In the genomic region with DNA sequence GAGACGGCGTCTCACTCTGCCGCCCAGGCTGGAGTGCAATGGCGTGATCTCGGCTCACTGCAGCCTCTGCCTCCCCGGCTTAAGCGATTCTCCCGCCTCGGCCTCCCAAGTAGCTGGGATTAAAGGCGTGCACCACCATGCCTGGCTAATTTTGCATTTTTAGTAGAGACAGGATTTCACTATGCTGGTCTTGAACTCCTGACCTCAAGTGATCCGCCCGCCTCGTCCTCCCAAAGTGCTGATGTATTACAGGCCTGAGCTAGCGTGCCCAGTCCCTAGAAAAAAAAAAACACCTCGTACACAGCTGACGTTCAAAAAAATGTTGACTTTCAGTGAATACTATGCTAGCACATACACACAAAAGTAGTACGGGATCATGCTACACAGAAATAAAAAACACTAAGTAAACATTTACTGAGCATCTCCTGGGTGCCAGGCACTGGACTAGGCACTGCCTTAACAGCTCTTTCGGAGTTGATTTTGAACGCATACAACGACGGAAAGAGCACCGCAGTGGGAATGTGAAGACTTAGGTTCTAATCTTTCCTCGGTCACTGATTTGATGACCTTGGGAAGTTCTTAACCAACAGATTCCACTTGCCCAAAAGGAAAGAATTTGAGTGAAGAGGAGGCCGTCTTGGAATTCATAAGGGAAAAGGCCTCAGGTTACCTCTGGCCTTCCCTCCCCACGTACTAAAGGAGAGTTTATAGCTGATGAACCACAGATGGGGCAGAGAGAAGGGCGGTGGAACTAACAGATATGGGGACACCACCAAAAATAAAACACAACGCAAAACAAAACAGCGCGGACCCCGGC, we compare ENCODE assay signal across 8 cellular contexts. TPM values are rescaled to one million over a fixed set of nuclear protein-coding genes. Genes with fewer than 3 reads are reported as not detected.
A peak's percentile ranks its signal among the peaks of the same experiment; 100 is the strongest.
DNase-seq lines count a peak whose midpoint lies in the region; ATAC-seq and TF ChIP-seq lines count a peak whose summit lies in the region.

No MANE protein-coding gene starts in this region.

- H3F3A ChIP-seq in SK-N-SH (replicated peaks; ENCODE audit: insufficient read depth), result peaks cover 2% of the 10 kb centered on the region

- DNase-seq in SIG-M5 treated with dmso at 0.1 percent for 504 hours (lab: John Stamatoyannopoulos, UW; ENCODE audit: unreplicated experiment), result peak; percentile 32
- no peak for DNase-seq in SIG-M5 (lab: John Stamatoyannopoulos, UW)
- DNase-seq in SK-N-SH, result no peak
- no peak for DNase-seq in esophagus muscularis mucosa (ENCODE audit: extremely low spot score)
- peak; percentile 17 to 57 (median 43) for DNase-seq in ovary
- DNase-seq in NCI-H526 treated with DMSO at 0.1 percent for 48 hours (lab: John Stamatoyannopoulos, UW), result no peak
- no peak for DNase-seq in mucosa of gallbladder (ENCODE audit: low spot score)

- H3K4me3 ChIP-seq in SK-N-SH (ENCODE audit: low read depth in 2 of 2, low read length in 1 of 2) (peak overlapping the region; percentile 87 to 93), esophagus muscularis mucosa (peak overlapping the region; percentile 65 to 87 (median 74)), ovary (peak overlapping the region; percentile 85)

- ATAC-seq in GM18909 (IDR thresholded peaks at IDR 0.05; ENCODE audit: poor library complexity, unreplicated experiment), result no peak

- H3K79me2 ChIP-seq in SK-N-SH (ENCODE audit: insufficient read depth), result peaks cover 48% of the 10 kb centered on the region

- no peaks in the 10 kb centered on the region for H3K27me3 ChIP-seq in SK-N-SH (ENCODE audit: insufficient read depth)
- H3K27me3 ChIP-seq in esophagus muscularis mucosa, result no peaks in the 10 kb centered on the region
- no peaks in the 10 kb centered on the region for H3K27me3 ChIP-seq in ovary

- intact Hi-C loops in esophagus muscularis mucosa (cut with DNase I) (no loop called here), ovary (cut with DNase I) (loop anchor here in 2 of 4 donors (5.0 to 10.0 kb wide), 2 partner anchors 113 to 224 kb away; no protein-coding TSS in a partner anchor)

- no peaks in the 10 kb centered on the region for H3K9me2 ChIP-seq in SK-N-SH

- TF ChIP-seq POLR2A in esophagus muscularis mucosa (IDR thresholded peaks at IDR 0.05; ENCODE audit: low read depth), result no peak
- TF ChIP-seq POLR2A in ovary (IDR thresholded peaks at IDR 0.05), result no peak

- CTCF ChIA-PET in SK-N-SH (lab: Yijun Ruan, JAX), result interaction anchor here (0.6 to 1.8 kb wide), 6 partner anchors 14 to 560 kb away, joined by 3 to 7 read pairs (median 4); no protein-coding TSS in a partner anchor

- H3K36me3 ChIP-seq in SK-N-SH (replicated peaks in 1 of 2; ENCODE audit: control insufficient read depth in 1 of 2, insufficient read depth in 2 of 2, low read length in 1 of 2) (peaks cover 10 to 13% of the 10 kb centered on the region in 2 experiments), esophagus muscularis mucosa (peaks cover 10 to 18% (median 14%) of the 10 kb centered on the region in 4 donors), ovary (no peaks in the 10 kb centered on the region)

- no peak for TF ChIP-seq CTCF in SK-N-SH (IDR thresholded peaks at IDR 0.05)
- TF ChIP-seq CTCF in esophagus muscularis mucosa (IDR thresholded peaks at IDR 0.05), result no peak
- TF ChIP-seq CTCF in ovary (IDR thresholded peaks at IDR 0.05), result no peak

- H3K4me2 ChIP-seq in SK-N-SH, result peak overlapping the region; percentile 77

- H3K4me1 ChIP-seq in SK-N-SH (ENCODE audit: control insufficient read depth in 1 of 2, insufficient read depth in 2 of 2, low read depth in 1 of 2, low read length in 1 of 2) (peaks cover 5 to 12% of the 10 kb centered on the region in 2 experiments; a peak in 3 of 4 replicates), esophagus muscularis mucosa (peaks cover 4 to 27% (median 26%) of the 10 kb centered on the region in 4 donors), ovary (ENCODE audit: insufficient read depth) (peaks cover 5% of the 10 kb centered on the region)

- no peaks in the 10 kb centered on the region for H4K20me1 ChIP-seq in SK-N-SH (ENCODE audit: insufficient read depth)

- H3K9me3 ChIP-seq in SK-N-SH (no peaks in the 10 kb centered on the region), esophagus muscularis mucosa (no peaks in the 10 kb centered on the region), ovary (no peaks in the 10 kb centered on the region)

- POLR2A ChIA-PET in SK-N-SH (lab: Yijun Ruan, JAX), result interaction anchor here (0.6 kb wide), 1 partner anchor 1042 kb away, joined by 3 read pairs; no protein-coding TSS in a partner anchor

- peak overlapping the region; percentile 96 for H2AFZ ChIP-seq in SK-N-SH (ENCODE audit: low read depth)

- H3K9ac ChIP-seq in SK-N-SH, result peak overlapping the region; percentile 96

- no peak for TF ChIP-seq RAD21 in SK-N-SH (IDR thresholded peaks at IDR 0.05; ENCODE audit: low read length)

- WGBS in SK-N-SH (ENCODE audit: low lambda C conversion rate), result 66% methylated on average over 30 of the region's 30 CpGs
- WGBS in esophagus muscularis mucosa, result 58% methylated on average over 30 of the region's 30 CpGs
- 32 to 40% (median 34%) methylated on average over 30 of the region's 30 CpGs for whole genome bisulfite sequencing in ovary, 3 donors

- TF ChIP-seq EP300 in SK-N-SH (IDR thresholded peaks at IDR 0.05; ENCODE audit: borderline replicate concordance in 1 of 2, low read depth in 1 of 2, low read length in 1 of 2) (no peak), esophagus muscularis mucosa (IDR thresholded peaks at IDR 0.05) (no peak), ovary (IDR thresholded peaks at IDR 0.05) (no peak)

- H3K27ac ChIP-seq in SK-N-SH (ENCODE audit: low read depth in 2 of 2, low read length in 1 of 2) (peak overlapping the region; percentile 94 to 95), esophagus muscularis mucosa (replicated peaks in 1 of 4) (peak overlapping the region; percentile 93 to 99 (median 96)), ovary (peak overlapping the region; percentile 95 to 99)

TF ChIP-seq in SK-N-SH, 30 proteins besides CTCF, POLR2A, EP300 and RAD21 (continues in another document):
- TF ChIP-seq SMC3 (IDR thresholded peaks at IDR 0.05; ENCODE audit: low read depth, low read length) (no peak), TAF1 (IDR thresholded peaks at IDR 0.05; ENCODE audit: borderline replicate concordance, low read depth, low read length) (no peak), FOXM1 (IDR thresholded peaks at IDR 0.05; ENCODE audit: low read depth) (no peak), YY1 (IDR thresholded peaks at IDR 0.05; ENCODE audit: low read depth) (no peak), POLR2AphosphoS5 (IDR thresholded peaks at IDR 0.05; ENCODE audit: low read depth, low read length) (no peak; the same call in 1 of the 2 replicates), MXI1 (IDR thresholded peaks at IDR 0.05; ENCODE audit: low read depth, low read length) (no peak), FOXJ3 (CRISPR knock-in tag; IDR thresholded peaks at IDR 0.05) (no peak), TEAD4 (IDR thresholded peaks at IDR 0.05; ENCODE audit: borderline replicate concordance, insufficient read depth) (no peak), FOSL2 (IDR thresholded peaks at IDR 0.05; ENCODE audit: borderline replicate concordance, low read depth) (no peak), MEF2A (IDR thresholded peaks at IDR 0.05; ENCODE audit: borderline replicate concordance, low read depth) (no peak), EZH2phosphoT487 (IDR thresholded peaks at IDR 0.05; ENCODE audit: borderline replicate concordance, low read depth) (no peak), ELF1 (IDR thresholded peaks at IDR 0.05) (no peak)
- TF ChIP-seq, protein P1, sequence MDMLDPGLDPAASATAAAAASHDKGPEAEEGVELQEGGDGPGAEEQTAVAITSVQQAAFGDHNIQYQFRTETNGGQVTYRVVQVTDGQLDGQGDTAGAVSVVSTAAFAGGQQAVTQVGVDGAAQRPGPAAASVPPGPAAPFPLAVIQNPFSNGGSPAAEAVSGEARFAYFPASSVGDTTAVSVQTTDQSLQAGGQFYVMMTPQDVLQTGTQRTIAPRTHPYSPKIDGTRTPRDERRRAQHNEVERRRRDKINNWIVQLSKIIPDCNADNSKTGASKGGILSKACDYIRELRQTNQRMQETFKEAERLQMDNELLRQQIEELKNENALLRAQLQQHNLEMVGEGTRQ (IDR thresholded peaks at IDR 0.05; ENCODE audit: borderline replicate concordance, low read depth, low read length), result no peak

RNA-seq across cellular contexts. Expression of a gene that starts 1.1 kb away (rescaled TPM):
- polyA plus RNA-seq in SK-N-SH (2012; rRNA removed), result 2.4 and 3.6 TPM in 2 replicates
- polyA plus RNA-seq in SK-N-SH (2012; cell fraction: cytosol; rRNA removed), result 2.5 and 2.6 TPM in 2 replicates
- polyA plus RNA-seq in SK-N-SH (2012; cell fraction: nucleus; rRNA removed), result 4.0 and 8.8 TPM in 2 replicates
- 1 to 10 TPM; 5.8 to 8.6 (median 7.5) TPM for total RNA-seq in esophagus muscularis mucosa
- 10 to 100 TPM; 10.2 to 17.6 (median 13.5) TPM for total RNA-seq in ovary
- 1 to 10 TPM; 6.0 to 8.7 TPM for polyA plus RNA-seq in ovary
- 6.1 TPM for total RNA-seq in mucosa of gallbladder

RNA-seq across cellular contexts. Expression of a gene that starts 50.7 kb away (rescaled TPM):
- 36.6 and 53.9 TPM in 2 replicates for polyA plus RNA-seq in SK-N-SH (2012; rRNA removed)
- 18.1 and 28.6 TPM in 2 replicates for polyA plus RNA-seq in SK-N-SH (2012; cell fraction: cytosol; rRNA removed)
- polyA plus RNA-seq in SK-N-SH (2012; cell fraction: nucleus; rRNA removed), result 123 and 156 TPM in 2 replicates
- 10 to 100 TPM; 21.2 to 70.6 (median 53.8) TPM for total RNA-seq in esophagus muscularis mucosa
- 100 to 1,000 TPM in 3 of 7 donors, 10 to 100 TPM in 4; 27.1 to 150 (median 97.4) TPM for total RNA-seq in ovary
- polyA plus RNA-seq in ovary, result 100 to 1,000 TPM in 1 of 2 donors, 10 to 100 TPM in 1; 65.1 to 104 TPM
- 30.1 TPM for total RNA-seq in mucosa of gallbladder

Comparison
In these comparisons a context has a peak if more than half of its experiments do, and no peak if none do; other contexts are left out.
1. DNase-seq: peak in SIG-M5 treated with dmso at 0.1 percent for 504 hours (single experiment) and ovary (5 of 5); none in SIG-M5 (single experiment), SK-N-SH (single experiment), esophagus muscularis mucosa (single experiment), NCI-H526 treated with DMSO at 0.1 percent for 48 hours (single experiment) and mucosa of gallbladder (single experiment).
2. Peak in every context shown above with its lines, with median percentiles within 50 percentile points of each other: H3K27ac ChIP-seq and H3K4me3 ChIP-seq.